ENCODE assay signal across 1 cellular context in genomic region chr3:28295819-28296364, GRCh38.
TF ChIP-seq lines count a peak whose summit lies in the region.

No MANE protein-coding gene starts in this region.

TF ChIP-seq in GM12878, 131 proteins besides CTCF, POLR2A, EP300 and RAD21:
- TF ChIP-seq, protein P1, sequence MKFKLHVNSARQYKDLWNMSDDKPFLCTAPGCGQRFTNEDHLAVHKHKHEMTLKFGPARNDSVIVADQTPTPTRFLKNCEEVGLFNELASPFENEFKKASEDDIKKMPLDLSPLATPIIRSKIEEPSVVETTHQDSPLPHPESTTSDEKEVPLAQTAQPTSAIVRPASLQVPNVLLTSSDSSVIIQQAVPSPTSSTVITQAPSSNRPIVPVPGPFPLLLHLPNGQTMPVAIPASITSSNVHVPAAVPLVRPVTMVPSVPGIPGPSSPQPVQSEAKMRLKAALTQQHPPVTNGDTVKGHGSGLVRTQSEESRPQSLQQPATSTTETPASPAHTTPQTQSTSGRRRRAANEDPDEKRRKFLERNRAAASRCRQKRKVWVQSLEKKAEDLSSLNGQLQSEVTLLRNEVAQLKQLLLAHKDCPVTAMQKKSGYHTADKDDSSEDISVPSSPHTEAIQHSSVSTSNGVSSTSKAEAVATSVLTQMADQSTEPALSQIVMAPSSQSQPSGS (IDR thresholded peaks at IDR 0.05; ENCODE audit: low read length) = no peak
- no peak for TF ChIP-seq JUND (IDR thresholded peaks at IDR 0.05; ENCODE audit: low read depth, low read length)
- no peak for TF ChIP-seq BMI1 (IDR thresholded peaks at IDR 0.05; ENCODE audit: borderline replicate concordance)
TF ChIP-seq in GM12878: peak in this region for 0.
